Comparison of ENCODE assay signal across 9 cellular contexts in the genomic region with DNA sequence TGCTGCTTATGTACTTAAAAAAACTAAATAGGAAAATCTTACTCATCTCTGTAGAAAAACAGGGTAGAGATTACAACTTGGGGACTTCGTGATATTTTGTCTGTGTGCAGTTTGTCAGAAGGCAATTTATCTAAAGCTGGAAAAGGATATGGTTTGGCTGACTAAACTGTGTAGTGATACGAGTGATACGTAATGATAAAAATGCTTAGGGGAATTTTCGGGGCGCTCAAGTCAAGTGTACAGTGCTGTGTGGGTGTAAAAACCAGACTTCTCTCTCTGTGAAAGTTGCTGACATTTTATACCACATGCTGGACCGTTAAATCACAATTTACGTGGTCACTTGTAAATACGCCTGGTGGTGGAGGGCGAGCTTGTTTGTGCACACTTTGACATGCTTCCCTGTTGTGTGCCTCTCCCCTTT.
DNase-seq lines count a peak whose midpoint lies in the region; ATAC-seq and TF ChIP-seq lines count a peak whose summit lies in the region.
"Had no signal": no experiment of that assay in that cellular context is flagged by ENCODE, and none has a peak within 500 bp of the region (broad histone marks: within the 10 kb centered on the region; RNA-seq: fewer than 3 reads in every experiment).

No MANE protein-coding gene starts in this region.

- H3K27ac Mint-ChIP-seq in activated CD4-positive, alpha-beta memory T cell treated with anti-CD3 and anti-CD28 coated beads, Interleukin-2, amount 10 ng/mL, durations not matched to agents 7 days and 5 days: peak overlapping the region; percentile 53

- H3K36me3 Mint-ChIP-seq in activated CD4-positive, alpha-beta memory T cell treated with anti-CD3 and anti-CD28 coated beads, Interleukin-2, amount 10 ng/mL, durations not matched to agents 7 days and 5 days (ENCODE audit: low read depth): peaks cover 7% of the 10 kb centered on the region

- H3K9me3 ChIP-seq in osteoblast (ENCODE audit: low read depth, low read length): no peaks in the 10 kb centered on the region
- no peaks in the 10 kb centered on the region for H3K9me3 ChIP-seq in PC-3 (ENCODE audit: low read length)

- H3K27me3 Mint-ChIP-seq in activated CD4-positive, alpha-beta memory T cell treated with anti-CD3 and anti-CD28 coated beads, Interleukin-2, amount 10 ng/mL, durations not matched to agents 7 days and 5 days: peaks cover 71% of the 10 kb centered on the region

- H2AFZ ChIP-seq in osteoblast (ENCODE audit: low read length): peak overlapping the region; percentile 34
- H2AFZ ChIP-seq in PC-3 (ENCODE audit: low read length): no peak overlapping the region

- no peak overlapping the region for H3K9ac ChIP-seq in PC-3 (ENCODE audit: low read length)
- H3K9ac ChIP-seq: KMS-11 had no signal

- TF ChIP-seq CTCF in osteoblast (IDR thresholded peaks at IDR 0.05; ENCODE audit: extremely low read depth, low read depth, low read length): no peak
- TF ChIP-seq CTCF in PC-3 (conservative IDR thresholded peaks at IDR 0.05; ENCODE audit: low read depth, low read length): no peak

- peak overlapping the region; percentile 31 for H3K4me3 ChIP-seq in osteoblast (ENCODE audit: insufficient read depth, low read length)
- no peak overlapping the region for H3K4me3 ChIP-seq in PC-3 (ENCODE audit: low read length)

- no peaks in the 10 kb centered on the region for H3F3A ChIP-seq in PC-3 (ENCODE audit: low read length, unreplicated experiment)

- H3K79me2 ChIP-seq in osteoblast (ENCODE audit: insufficient read depth, low read length) (no peaks in the 10 kb centered on the region), PC-3 (ENCODE audit: low read length) (no peaks in the 10 kb centered on the region)

- H3K4me3 Mint-ChIP-seq in activated CD4-positive, alpha-beta memory T cell treated with anti-CD3 and anti-CD28 coated beads, Interleukin-2, amount 10 ng/mL, durations not matched to agents 7 days and 5 days: peak overlapping the region; percentile 5

- H3K27me3 ChIP-seq in osteoblast (ENCODE audit: insufficient read depth, low read length): no peaks in the 10 kb centered on the region
- H3K27me3 ChIP-seq in PC-3 (ENCODE audit: low read length): no peaks in the 10 kb centered on the region

- ATAC-seq in GM19043 (IDR thresholded peaks at IDR 0.05; ENCODE audit: low read depth, unreplicated experiment): peak; percentile 95
- peak; percentile 84 for ATAC-seq in HG02970 (IDR thresholded peaks at IDR 0.05; ENCODE audit: low FRiP score, unreplicated experiment)
- no peak for ATAC-seq in PC-3

- H3K27ac ChIP-seq in osteoblast (ENCODE audit: low read depth, low read length) (no peak overlapping the region), PC-3 (ENCODE audit: low read length) (no peak overlapping the region)
- H3K27ac ChIP-seq: KMS-11 had no signal

- peak overlapping the region; percentile 44 for H3K4me2 ChIP-seq in osteoblast (ENCODE audit: insufficient read depth, low read length)
- H3K4me2 ChIP-seq in PC-3 (ENCODE audit: low read length): no peak overlapping the region
- H3K4me2 ChIP-seq: KMS-11 had no signal

- H3K36me3 ChIP-seq in osteoblast (ENCODE audit: insufficient read depth, low read length) (no peaks in the 10 kb centered on the region), PC-3 (ENCODE audit: low read depth, low read length) (no peaks in the 10 kb centered on the region)

- POLR2A ChIA-PET in activated CD4-positive, alpha-beta memory T cell treated with anti-CD3 and anti-CD28 coated beads, Interleukin-2, amount 10 ng/mL, durations not matched to agents 7 days and 5 days (lab: Charles Lee): interaction anchor here (0.8 to 2.7 kb wide), 11 partner anchors 8 to 673 kb away, joined by 3 to 44 read pairs (median 8); no protein-coding TSS in a partner anchor
- POLR2A ChIA-PET in PC-3 (lab: Charles Lee; ENCODE audit: unreplicated experiment): no interaction called here

- no peaks in the 10 kb centered on the region for H3K9me2 ChIP-seq in PC-3 (replicated peaks; ENCODE audit: low read length)

- intact Hi-C loops in PC-3 (cut with micrococcal nuclease): no loop called here

- no peaks in the 10 kb centered on the region for H4K20me1 ChIP-seq in osteoblast (ENCODE audit: insufficient read depth, low read length)
- H4K20me1 ChIP-seq in PC-3 (ENCODE audit: low read length): no peaks in the 10 kb centered on the region

- H3K4me1 ChIP-seq in osteoblast (ENCODE audit: insufficient read depth, low read length): peaks cover 4% of the 10 kb centered on the region
- peaks cover 6% of the 10 kb centered on the region for H3K4me1 ChIP-seq in PC-3 (ENCODE audit: insufficient read depth, low read length)

- DNase-seq in activated CD4-positive, alpha-beta memory T cell treated with anti-CD3 and anti-CD28 coated beads, Interleukin-2, amount 10 ng/mL, durations not matched to agents 7 days and 5 days: peak; percentile 39
- DNase-seq in osteoblast (ENCODE audit: insufficient read length, low spot score, missing footprints) (peak; percentile 13), anterior cingulate cortex (lab: John Stamatoyannopoulos, UW) (no peak), PC-3 (no peak), glomerular visceral epithelial cell (ENCODE audit: extremely low spot score) (no peak), NCI-H446 treated with DMSO at 0.1 percent for 48 hours (lab: John Stamatoyannopoulos, UW) (no peak)

- no TSS peak for BruUV-seq in PC-3 (replicated peaks; lab: Mats Ljungman, UMichigan)

- CTCF ChIA-PET in activated CD4-positive, alpha-beta memory T cell treated with anti-CD3 and anti-CD28 coated beads, Interleukin-2, amount 10 ng/mL, durations not matched to agents 7 days and 5 days (lab: Charles Lee): interaction anchor here (1.1 to 1.5 kb wide), 4 partner anchors 8 to 152 kb away, joined by 3 to 8 read pairs (median 5); no protein-coding TSS in a partner anchor
- CTCF ChIA-PET in PC-3 (lab: Charles Lee): no interaction called here

- H3K9me3 Mint-ChIP-seq in activated CD4-positive, alpha-beta memory T cell treated with anti-CD3 and anti-CD28 coated beads, Interleukin-2, amount 10 ng/mL, durations not matched to agents 7 days and 5 days: peaks cover 9% of the 10 kb centered on the region

- peaks cover 26% of the 10 kb centered on the region for H3K4me1 Mint-ChIP-seq in activated CD4-positive, alpha-beta memory T cell treated with anti-CD3 and anti-CD28 coated beads, Interleukin-2, amount 10 ng/mL, durations not matched to agents 7 days and 5 days

Comparison
In these comparisons a context has a peak if more than half of its experiments do, and no peak if none do; other contexts are left out.
1. DNase-seq: peak in activated CD4-positive, alpha-beta memory T cell treated with anti-CD3 and anti-CD28 coated beads, Interleukin-2, amount 10 ng/mL, durations not matched to agents 7 days and 5 days (single experiment) and osteoblast (single experiment); none in anterior cingulate cortex (0 of 58), PC-3 (single experiment), glomerular visceral epithelial cell (single experiment) and NCI-H446 treated with DMSO at 0.1 percent for 48 hours (single experiment).